ENCODE assay signal across 39 cellular contexts in the genomic region with DNA sequence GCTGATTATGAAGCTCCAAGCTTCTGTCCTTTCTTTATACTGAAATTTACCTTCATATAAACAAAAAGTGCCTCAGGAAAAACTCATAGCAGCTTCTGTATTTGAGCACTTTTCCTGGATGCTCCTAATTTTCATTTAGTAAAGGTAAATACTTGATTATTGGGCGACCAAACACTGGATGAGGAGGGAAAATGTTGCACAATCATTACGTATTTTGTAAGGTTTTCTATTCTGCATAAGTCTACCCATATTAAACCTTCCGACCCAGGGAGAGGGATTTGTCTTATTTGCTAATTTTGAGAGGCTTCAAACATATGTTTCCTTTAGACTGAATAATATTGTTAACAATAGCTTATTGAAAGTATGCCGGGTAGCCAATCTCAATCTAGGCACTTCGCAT. TPM values are rescaled to one million over a fixed set of nuclear protein-coding genes. Genes with fewer than 3 reads are reported as not detected.
"Had no signal": no experiment of that assay in that cellular context is flagged by ENCODE, and none has a peak within 500 bp of the region (broad histone marks: within the 10 kb centered on the region; RNA-seq: fewer than 3 reads in every experiment).

No MANE protein-coding gene starts in this region.

- H3K36me3 ChIP-seq: MG63 had no signal

- H3K9me3 ChIP-seq: MG63 had no signal

- H3K4me3 ChIP-seq: MG63 had no signal

- DNase-seq: Karpas-422, Kasumi-1, MG63, MM.1S, MV-4-11, NCI-H1048, NCI-H1092, NCI-H1092 treated with DMSO at 0.1 percent for 48 hours, NCI-H1105, NCI-H1105 treated with DMSO at 0.1 percent for 48 hours, NCI-H1417, NCI-H1417 treated with DMSO at 0.1 percent for 48 hours, NCI-H1436, NCI-H1436 treated with DMSO at 0.1 percent for 48 hours, NCI-H146, NCI-H1694, NCI-H1694 treated with DMSO at 0.1 percent for 48 hours, NCI-H187, NCI-H187 treated with DMSO at 0.1 percent for 48 hours, NCI-H1930, NCI-H2029, NCI-H2029 treated with DMSO at 0.1 percent for 48 hours, NCI-H2081, NCI-H2081 treated with DMSO at 0.1 percent for 48 hours, NCI-H2107, NCI-H2171, NCI-H2171 treated with DMSO at 0.1 percent for 48 hours, NCI-H2227 treated with DMSO at 0.1 percent for 48 hours, NCI-H226, NCI-H345, NCI-H446, NCI-H446 treated with DMSO at 0.1 percent for 48 hours, NCI-H510A, NCI-H510A treated with DMSO at 0.1 percent for 48 hours, NCI-H524 had no signal

RNA-seq across cellular contexts. Expression of gene SLC6A5, which starts 4.3 kb away (rescaled TPM):
- total RNA-seq: LHCN-M2, M059J, MCF 10A, NCI-H460 had no signal
